18 cellular contexts compared by ENCODE assay signal in genomic region chr12:80512781-80513180, GRCh38.
"Had no signal": no experiment of that assay in that cellular context is flagged by ENCODE, and none has a peak within 500 bp of the region (broad histone marks: within the 10 kb centered on the region; RNA-seq: fewer than 3 reads in every experiment).

No MANE protein-coding gene starts in this region.

- H3K9me3 ChIP-seq: ascending aorta, psoas muscle had no signal

- H3K4me1 ChIP-seq: ascending aorta, heart right ventricle, psoas muscle had no signal

- H3K27me3 Mint-ChIP-seq: activated CD4-positive, alpha-beta T cell treated with anti-CD3 and anti-CD28 coated beads for 36 hours; activated naive CD4-positive, alpha-beta T cell treated with anti-CD3 and anti-CD28 coated beads, Interleukin-2, amount 50 U/mL, for 24 hours had no signal

- ATAC-seq: activated CD4-positive, alpha-beta T cell treated with anti-CD3 and anti-CD28 coated beads for 36 hours; psoas muscle; stimulated activated naive CD8-positive, alpha-beta T cell treated with anti-CD3 and anti-CD28 coated beads, Interleukin-15, Interleukin-2, amounts not matched to agents 100 U/mL and 50 U/mL, for 24 hours had no signal

- H3K4me3 ChIP-seq: ascending aorta, esophagus muscularis mucosa, lung, psoas muscle had no signal

- H3K4me3 Mint-ChIP-seq: activated CD4-positive, alpha-beta T cell treated with anti-CD3 and anti-CD28 coated beads for 36 hours; activated naive CD4-positive, alpha-beta T cell treated with anti-CD3 and anti-CD28 coated beads, Interleukin-2, amount 50 U/mL, for 24 hours; nephron progenitor cell had no signal

- H3K36me3 ChIP-seq: ascending aorta, esophagus muscularis mucosa, heart right ventricle, tibial artery had no signal

- H3K27me3 ChIP-seq: ascending aorta, esophagus muscularis mucosa, tibial artery had no signal

- H3K27ac Mint-ChIP-seq: activated CD4-positive, alpha-beta T cell treated with anti-CD3 and anti-CD28 coated beads for 36 hours; activated naive CD4-positive, alpha-beta T cell treated with anti-CD3 and anti-CD28 coated beads, Interleukin-2, amount 50 U/mL, for 24 hours; nephron progenitor cell had no signal

- H3K36me3 Mint-ChIP-seq: activated naive CD4-positive, alpha-beta T cell treated with anti-CD3 and anti-CD28 coated beads, Interleukin-2, amount 50 U/mL, for 24 hours had no signal

- DNase-seq: activated CD4-positive, alpha-beta T cell treated with anti-CD3 and anti-CD28 coated beads for 36 hours; activated CD4-positive, alpha-beta T cell treated with anti-CD3 and anti-CD28 coated beads, Interleukin-2, amount 50 U/mL, for 48 hours; activated gamma-delta T cell; cortex of kidney; heart right ventricle; midbrain; nephron progenitor cell; occipital lobe; stimulated activated CD4-positive, alpha-beta T cell treated with anti-CD3 and anti-CD28 coated beads, Interleukin-2, amount 100 ng/mL, for 24 hours; stimulated activated naive CD8-positive, alpha-beta T cell treated with anti-CD3 and anti-CD28 coated beads, Interleukin-15, Interleukin-2, amounts not matched to agents 100 U/mL and 50 U/mL, for 24 hours; substantia nigra; T-helper 2 cell; tibial artery had no signal

- H3K4me1 Mint-ChIP-seq: activated CD4-positive, alpha-beta T cell treated with anti-CD3 and anti-CD28 coated beads for 36 hours; activated naive CD4-positive, alpha-beta T cell treated with anti-CD3 and anti-CD28 coated beads, Interleukin-2, amount 50 U/mL, for 24 hours; nephron progenitor cell had no signal

- H3K27ac ChIP-seq: ascending aorta, esophagus muscularis mucosa, heart right ventricle, psoas muscle, tibial artery had no signal
